In the genomic region with DNA sequence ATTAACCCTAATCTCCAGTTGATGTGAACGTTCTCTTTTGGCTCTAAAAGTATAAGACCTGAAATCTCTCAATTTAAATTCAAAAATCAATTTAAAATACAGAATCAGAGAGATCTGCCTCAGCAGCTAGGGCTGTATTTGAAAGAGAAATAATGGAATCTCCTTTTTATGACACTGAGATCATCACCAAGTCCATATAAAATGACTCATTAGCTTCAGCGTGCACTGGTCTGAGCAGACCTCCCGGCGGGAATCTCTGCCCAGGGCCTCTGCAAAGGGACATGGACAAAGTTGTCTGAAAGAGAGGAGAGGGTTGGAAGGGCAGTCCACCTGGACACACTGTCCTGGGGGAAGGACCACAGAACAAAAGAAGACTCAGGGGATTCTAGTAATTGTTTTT, we compare ENCODE assay signal across 16 cellular contexts.
DNase-seq lines count a peak whose midpoint lies in the region; ATAC-seq and TF ChIP-seq lines count a peak whose summit lies in the region.
"Had no signal": no experiment of that assay in that cellular context is flagged by ENCODE, and none has a peak within 500 bp of the region (broad histone marks: within the 10 kb centered on the region; RNA-seq: fewer than 3 reads in every experiment).

No MANE protein-coding gene starts in this region.

- TF ChIP-seq CTCF in PC-3 (conservative IDR thresholded peaks at IDR 0.05; ENCODE audit: low read depth, low read length) (no peak), hepatocyte (IDR thresholded peaks at IDR 0.05; ENCODE audit: poor library complexity) (no peak), uterus (IDR thresholded peaks at IDR 0.05) (no peak)

- H3K36me3 ChIP-seq in PC-3 (ENCODE audit: low read depth, low read length) (no peaks in the 10 kb centered on the region), hepatocyte (replicated peaks; ENCODE audit: insufficient read depth, low read depth) (no peaks in the 10 kb centered on the region), trophoblast cell (ENCODE audit: control insufficient read depth in 1 of 2, insufficient read depth in 2 of 2, low read length in 2 of 2) (no peaks in the 10 kb centered on the region), uterus (no peaks in the 10 kb centered on the region)
- H3K36me3 ChIP-seq: BLaER1 had no signal

- H4K12ac ChIP-seq in trophoblast cell (ENCODE audit: low read depth, low read length) = peak overlapping the region; percentile 62

- no peaks in the 10 kb centered on the region for H4K20me1 ChIP-seq in PC-3 (ENCODE audit: low read length)
- no peaks in the 10 kb centered on the region for H4K20me1 ChIP-seq in hepatocyte (ENCODE audit: insufficient read depth, poor library complexity, severe bottlenecking)
- H4K20me1 ChIP-seq: BLaER1 had no signal

- H3K9me3 ChIP-seq in PC-3 (ENCODE audit: low read length) = no peaks in the 10 kb centered on the region
- no peaks in the 10 kb centered on the region for H3K9me3 ChIP-seq in hepatocyte (ENCODE audit: low read depth)
- H3K9me3 ChIP-seq in trophoblast cell (ENCODE audit: insufficient read depth, low read depth, low read length) = no peaks in the 10 kb centered on the region
- no peaks in the 10 kb centered on the region for H3K9me3 ChIP-seq in uterus
- H3K9me3 ChIP-seq: BLaER1 had no signal

- DNase-seq in EL = peak; percentile 4
- DNase-seq in PC-3 = peak; percentile 17
- peak; percentile 8 for DNase-seq in hepatocyte (ENCODE audit: low spot score)
- no peak for DNase-seq in trophoblast cell
- DNase-seq in uterus = no peak
- no peak for DNase-seq in ureter (ENCODE audit: low spot score)
- no peak for DNase-seq in activated CD4-positive, alpha-beta T cell treated with anti-CD3 and anti-CD28 coated beads for 4 hours
- DNase-seq: 8988T, AML-193, DMS53, H9, HFFc6 had no signal

- H3K4me2 ChIP-seq in PC-3 (ENCODE audit: low read length) = no peak overlapping the region
- H3K4me2 ChIP-seq in hepatocyte = no peak overlapping the region
- no peak overlapping the region for H3K4me2 ChIP-seq in trophoblast cell (ENCODE audit: low read length)
- H3K4me2 ChIP-seq: BLaER1, GM23338 had no signal

- no peak overlapping the region for H2BK12ac ChIP-seq in trophoblast cell (ENCODE audit: low read length)

- H3K14ac ChIP-seq in trophoblast cell (ENCODE audit: low read length) = no peak overlapping the region

- intact Hi-C loops in PC-3 (cut with micrococcal nuclease) = no loop called here
- intact Hi-C loops in uterus (cut with DNase I; ENCODE audit: low total_unique reads) = no loop called here

- H2BK120ac ChIP-seq in trophoblast cell (ENCODE audit: insufficient read depth, low read length, poor library complexity) = no peak overlapping the region

- no peaks in the 10 kb centered on the region for H3K9me2 ChIP-seq in PC-3 (replicated peaks; ENCODE audit: low read length)
- no peaks in the 10 kb centered on the region for H3K9me2 ChIP-seq in hepatocyte (replicated peaks; ENCODE audit: insufficient read depth)

- H3K4me3 ChIP-seq in PC-3 (ENCODE audit: low read length) = no peak overlapping the region
- no peak overlapping the region for H3K4me3 ChIP-seq in hepatocyte
- no peak overlapping the region for H3K4me3 ChIP-seq in trophoblast cell (ENCODE audit: low read depth, low read length)
- no peak overlapping the region for H3K4me3 ChIP-seq in uterus
- H3K4me3 ChIP-seq: BLaER1, GM23338 had no signal

- H3K18ac ChIP-seq in trophoblast cell (ENCODE audit: low read length) = no peak overlapping the region

- H4K91ac ChIP-seq in trophoblast cell (ENCODE audit: low read depth, low read length) = no peak overlapping the region

- no peak overlapping the region for H3K9ac ChIP-seq in PC-3 (ENCODE audit: low read length)
- no peak overlapping the region for H3K9ac ChIP-seq in trophoblast cell (ENCODE audit: low read length)
- H3K9ac ChIP-seq: BLaER1 had no signal

- H3K27ac ChIP-seq in PC-3 (ENCODE audit: low read length) (no peak overlapping the region), hepatocyte (no peak overlapping the region), trophoblast cell (ENCODE audit: low read depth, low read length) (no peak overlapping the region), uterus (no peak overlapping the region)
- H3K27ac ChIP-seq: BLaER1, HL-60 had no signal

- 74% methylated on average over 4 of the region's 4 CpGs for WGBS in hepatocyte (ENCODE audit: low lambda C conversion rate, missing lambda C conversion rate)
- no CpG with 5 or more reads among the region's 4 CpGs for WGBS in trophoblast cell (ENCODE audit: extremely low coverage, insufficient coverage, insufficient read length)

- no peak overlapping the region for H2AFZ ChIP-seq in PC-3 (ENCODE audit: low read length)
- H2AFZ ChIP-seq in hepatocyte = no peak overlapping the region
- no peak overlapping the region for H2AFZ ChIP-seq in trophoblast cell (ENCODE audit: insufficient read depth, low read length, poor library complexity)
- H2AFZ ChIP-seq: GM23338 had no signal

- H3K4me1 ChIP-seq in PC-3 (ENCODE audit: insufficient read depth, low read length) (no peaks in the 10 kb centered on the region), hepatocyte (ENCODE audit: insufficient read depth) (peaks cover 3% of the 10 kb centered on the region), trophoblast cell (ENCODE audit: control insufficient read depth in 1 of 2, insufficient read depth in 2 of 2, low read length in 2 of 2) (no peaks in the 10 kb centered on the region), uterus (no peaks in the 10 kb centered on the region)
- H3K4me1 ChIP-seq: BLaER1 had no signal

- BruUV-seq in PC-3 (replicated peaks; lab: Mats Ljungman, UMichigan) = no TSS peak

- CTCF ChIA-PET in PC-3 (lab: Charles Lee) = no interaction called here

- H3K79me2 ChIP-seq in PC-3 (ENCODE audit: low read length) (no peaks in the 10 kb centered on the region), hepatocyte (no peaks in the 10 kb centered on the region), trophoblast cell (ENCODE audit: control insufficient read depth, insufficient read depth, low read length, poor library complexity) (no peaks in the 10 kb centered on the region)

- H3K27me3 ChIP-seq in PC-3 (ENCODE audit: low read length) = no peaks in the 10 kb centered on the region
- H3K27me3 ChIP-seq in hepatocyte = no peaks in the 10 kb centered on the region
- H3K27me3 ChIP-seq in trophoblast cell (ENCODE audit: insufficient read depth, low read length) = no peaks in the 10 kb centered on the region
- no peaks in the 10 kb centered on the region for H3K27me3 ChIP-seq in uterus
- H3K27me3 ChIP-seq: BLaER1 had no signal

- no peak overlapping the region for H2AK5ac ChIP-seq in trophoblast cell (ENCODE audit: low read length)

- no peak; the same call in 1 of the 2 replicates for ATAC-seq in PC-3
- ATAC-seq in HG03342 (IDR thresholded peaks at IDR 0.05; ENCODE audit: unreplicated experiment) = no peak
- ATAC-seq: GM23338 had no signal

- no peak overlapping the region for H4K8ac ChIP-seq in trophoblast cell (ENCODE audit: low read depth, low read length)

- no peak overlapping the region for H3K4ac ChIP-seq in trophoblast cell (ENCODE audit: low read depth, low read length)

- POLR2A ChIA-PET in PC-3 (lab: Charles Lee; ENCODE audit: unreplicated experiment) = no interaction called here

- no peak for TF ChIP-seq POLR2A in uterus (IDR thresholded peaks at IDR 0.05)

- H3F3A ChIP-seq in PC-3 (ENCODE audit: low read length, unreplicated experiment) = no peaks in the 10 kb centered on the region

- no peak overlapping the region for H2BK5ac ChIP-seq in trophoblast cell (ENCODE audit: low read depth, low read length, poor library complexity)

- no peaks in the 10 kb centered on the region for H3K79me1 ChIP-seq in trophoblast cell (ENCODE audit: low read length)

- no peak overlapping the region for H3K23ac ChIP-seq in trophoblast cell (ENCODE audit: low read length)

Comparison
In these comparisons a context has a peak if more than half of its experiments do, and no peak if none do; other contexts are left out.
1. DNase-seq: peak in EL (single experiment), PC-3 (single experiment) and hepatocyte (single experiment); none in trophoblast cell (0 of 2), uterus (0 of 2), ureter (single experiment) and activated CD4-positive, alpha-beta T cell treated with anti-CD3 and anti-CD28 coated beads for 4 hours (0 of 2).